Comparison of ENCODE assay signal across 8 cellular contexts in genomic region chrX:386239-386767, GRCh38. TPM values are rescaled to one million over a fixed set of nuclear protein-coding genes. Genes with fewer than 3 reads are reported as not detected.
DNase-seq lines count a peak whose midpoint lies in the region; ATAC-seq and TF ChIP-seq lines count a peak whose summit lies in the region.

No MANE protein-coding gene starts in this region.

- POLR2A ChIA-PET in AG04450 (lab: Yijun Ruan, JAX) = no interaction called here
- POLR2A ChIA-PET in activated naive CD8-positive, alpha-beta T cell treated with anti-CD3 and anti-CD28 coated beads, Interleukin-2, amount 10 ng/mL, durations not matched to agents 7 days and 5 days (lab: Charles Lee) = no interaction called here

- H3K9me3 Mint-ChIP-seq in activated naive CD8-positive, alpha-beta T cell treated with anti-CD3 and anti-CD28 coated beads, Interleukin-2, amount 10 ng/mL, durations not matched to agents 7 days and 5 days = no peaks in the 10 kb centered on the region
- no peaks in the 10 kb centered on the region for H3K9me3 Mint-ChIP-seq in stimulated activated effector memory CD8-positive, alpha-beta T cell treated with anti-CD3 and anti-CD28 coated beads, Interleukin-12 subunit alpha, Interleukin-12 subunit beta, amount 100 ng/mL, for 72 hours

- H3K4me1 ChIP-seq in left lung = peaks cover 0 to 9% of the 10 kb centered on the region in 2 donors

- CTCF ChIA-PET in AG04450 (lab: Charles Lee) = no interaction called here

- no peak for DNase-seq in AG04450 (ENCODE audit: low read depth, low spot score)
- peak; percentile 58 for DNase-seq in GM20000 (ENCODE audit: low spot score)
- peak; percentile 14 for DNase-seq in HK-2 (ENCODE audit: unreplicated experiment)
- no peak for DNase-seq in activated naive CD8-positive, alpha-beta T cell treated with anti-CD3 and anti-CD28 coated beads, Interleukin-2, amount 10 ng/mL, durations not matched to agents 7 days and 5 days
- peak in 1 of 2 donors; percentile 86 for DNase-seq in left lung
- DNase-seq in stimulated activated effector memory CD8-positive, alpha-beta T cell treated with anti-CD3 and anti-CD28 coated beads, Interleukin-12 subunit alpha, Interleukin-12 subunit beta, amount 100 ng/mL, for 72 hours (ENCODE audit: low spot score in 2 of 2) = peak; percentile 46 to 86
- no peak for DNase-seq in GF-D8 (lab: John Stamatoyannopoulos, UW)
- no peak for DNase-seq in iPS-NIHi7 (ENCODE audit: extremely low spot score)

- H3K4me3 Mint-ChIP-seq in activated naive CD8-positive, alpha-beta T cell treated with anti-CD3 and anti-CD28 coated beads, Interleukin-2, amount 10 ng/mL, durations not matched to agents 7 days and 5 days = peak overlapping the region; percentile 73
- peak overlapping the region; percentile 87 for H3K4me3 Mint-ChIP-seq in stimulated activated effector memory CD8-positive, alpha-beta T cell treated with anti-CD3 and anti-CD28 coated beads, Interleukin-12 subunit alpha, Interleukin-12 subunit beta, amount 100 ng/mL, for 72 hours

- no peak for TF ChIP-seq CTCF in AG04450 (IDR thresholded peaks at IDR 0.05; ENCODE audit: low read depth, low read length)
- no peak for TF ChIP-seq CTCF in GM20000 (IDR thresholded peaks at IDR 0.05; ENCODE audit: extremely low read depth, missing control alignments)
- TF ChIP-seq CTCF in left lung (IDR thresholded peaks at IDR 0.05) = no peak

- peaks cover 13% of the 10 kb centered on the region for H3K4me1 Mint-ChIP-seq in activated naive CD8-positive, alpha-beta T cell treated with anti-CD3 and anti-CD28 coated beads, Interleukin-2, amount 10 ng/mL, durations not matched to agents 7 days and 5 days
- peaks cover 8% of the 10 kb centered on the region for H3K4me1 Mint-ChIP-seq in stimulated activated effector memory CD8-positive, alpha-beta T cell treated with anti-CD3 and anti-CD28 coated beads, Interleukin-12 subunit alpha, Interleukin-12 subunit beta, amount 100 ng/mL, for 72 hours

- H3K9me3 ChIP-seq in AG04450 (ENCODE audit: control insufficient read depth, insufficient read depth, low read length) = no peaks in the 10 kb centered on the region
- no peaks in the 10 kb centered on the region for H3K9me3 ChIP-seq in left lung

- intact Hi-C loops in left lung (cut with DNase I) = no loop called here

- H3K4me3 ChIP-seq in AG04450 (ENCODE audit: low read depth, low read length) (peak overlapping the region; percentile 89), left lung (peak overlapping the region; percentile 64 to 77)

- no peaks in the 10 kb centered on the region for H3K27me3 Mint-ChIP-seq in activated naive CD8-positive, alpha-beta T cell treated with anti-CD3 and anti-CD28 coated beads, Interleukin-2, amount 10 ng/mL, durations not matched to agents 7 days and 5 days

- no peak for ATAC-seq in activated naive CD8-positive, alpha-beta T cell treated with anti-CD3 and anti-CD28 coated beads, Interleukin-2, amount 10 ng/mL, durations not matched to agents 7 days and 5 days (ENCODE audit: low read depth)
- ATAC-seq in left lung = no peak
- ATAC-seq in stimulated activated effector memory CD8-positive, alpha-beta T cell treated with anti-CD3 and anti-CD28 coated beads, Interleukin-12 subunit alpha, Interleukin-12 subunit beta, amount 100 ng/mL, for 72 hours = peak; percentile 50

- no peaks in the 10 kb centered on the region for H3K36me3 ChIP-seq in left lung

- H3K27ac Mint-ChIP-seq in activated naive CD8-positive, alpha-beta T cell treated with anti-CD3 and anti-CD28 coated beads, Interleukin-2, amount 10 ng/mL, durations not matched to agents 7 days and 5 days = peak overlapping the region; percentile 54
- peak overlapping the region; percentile 99 for H3K27ac Mint-ChIP-seq in stimulated activated effector memory CD8-positive, alpha-beta T cell treated with anti-CD3 and anti-CD28 coated beads, Interleukin-12 subunit alpha, Interleukin-12 subunit beta, amount 100 ng/mL, for 72 hours

- H3K36me3 Mint-ChIP-seq in activated naive CD8-positive, alpha-beta T cell treated with anti-CD3 and anti-CD28 coated beads, Interleukin-2, amount 10 ng/mL, durations not matched to agents 7 days and 5 days = peaks cover 2% of the 10 kb centered on the region
- peaks cover 18% of the 10 kb centered on the region for H3K36me3 Mint-ChIP-seq in stimulated activated effector memory CD8-positive, alpha-beta T cell treated with anti-CD3 and anti-CD28 coated beads, Interleukin-12 subunit alpha, Interleukin-12 subunit beta, amount 100 ng/mL, for 72 hours

- H3K27me3 ChIP-seq in AG04450 (ENCODE audit: control insufficient read depth, insufficient read depth, low read length) (no peaks in the 10 kb centered on the region), left lung (no peaks in the 10 kb centered on the region)

- no peak overlapping the region for H3K27ac ChIP-seq in AG04450 (ENCODE audit: low read depth, low read length)
- H3K27ac ChIP-seq in left lung = peak overlapping the region; percentile 98

RNA-seq across cellular contexts. Expression of gene PPP2R3B, which starts 0.4 kb away (rescaled TPM):
- 4.8 and 5.5 TPM in 2 replicates for polyA plus RNA-seq in AG04450 (2011; rRNA removed)
- polyA minus RNA-seq in AG04450 (2011; rRNA and poly(A)+ RNA removed) = 10.0 and 14.6 TPM in 2 replicates
- total RNA-seq in activated naive CD8-positive, alpha-beta T cell treated with anti-CD3 and anti-CD28 coated beads, Interleukin-2, amount 10 ng/mL, durations not matched to agents 7 days and 5 days = 10 to 100 TPM; 40.3 to 40.7 TPM
- 10 to 100 TPM; 11.2 to 12.8 TPM for total RNA-seq in left lung

Comparison
In these comparisons a context has a peak if more than half of its experiments do, and no peak if none do; other contexts are left out.
1. DNase-seq: peak in GM20000 (single experiment), HK-2 (single experiment) and stimulated activated effector memory CD8-positive, alpha-beta T cell treated with anti-CD3 and anti-CD28 coated beads, Interleukin-12 subunit alpha, Interleukin-12 subunit beta, amount 100 ng/mL, for 72 hours (2 of 2); none in AG04450 (single experiment), activated naive CD8-positive, alpha-beta T cell treated with anti-CD3 and anti-CD28 coated beads, Interleukin-2, amount 10 ng/mL, durations not matched to agents 7 days and 5 days (single experiment), GF-D8 (single experiment) and iPS-NIHi7 (single experiment).